21 cellular contexts compared by ENCODE assay signal in the genomic region with DNA sequence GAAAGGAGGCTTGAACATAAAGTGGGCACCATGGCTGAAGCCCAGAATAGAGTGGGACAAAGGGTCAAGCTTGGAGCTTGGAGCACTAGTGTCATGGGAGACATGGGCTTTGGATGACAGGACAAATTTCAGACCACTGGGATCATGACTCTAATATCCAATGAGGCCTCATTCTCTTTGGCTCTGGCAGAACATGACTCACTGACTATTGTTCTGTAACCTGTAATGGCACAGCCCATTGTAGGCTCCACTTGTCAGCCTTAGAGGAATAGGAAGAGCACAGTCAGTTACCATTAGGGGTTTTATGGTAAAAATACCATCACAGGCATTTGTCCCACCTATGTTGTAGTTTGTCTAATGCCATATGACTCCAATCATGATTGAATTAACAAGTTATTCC. TPM values are rescaled to one million over a fixed set of nuclear protein-coding genes. Genes with fewer than 3 reads are reported as not detected.
A peak's percentile ranks its signal among the peaks of the same experiment; 100 is the strongest.
DNase-seq lines count a peak whose midpoint lies in the region; ATAC-seq, FAIRE-seq and TF ChIP-seq lines count a peak whose summit lies in the region.
"Had no signal": no experiment of that assay in that cellular context is flagged by ENCODE, and none has a peak within 500 bp of the region (broad histone marks: within the 10 kb centered on the region; RNA-seq: fewer than 3 reads in every experiment).

No MANE protein-coding gene starts in this region.

- no peaks in the 10 kb centered on the region for H3K27me3 ChIP-seq in bronchial epithelial cell (ENCODE audit: control insufficient read depth, insufficient read depth, low read length)
- H3K27me3 ChIP-seq: BLaER1, Peyer's patch had no signal

- CTCF ChIA-PET in activated CD8-positive, alpha-beta memory T cell treated with anti-CD3 and anti-CD28 coated beads, Interleukin-2, amount 10 ng/mL, durations not matched to agents 7 days and 5 days (lab: Charles Lee), result no interaction called here
- CTCF ChIA-PET in activated naive CD4-positive, alpha-beta T cell treated with anti-CD3 and anti-CD28 coated beads, Interleukin-2, amount 10 ng/mL, durations not matched to agents 7 days and 5 days (lab: Charles Lee), result no interaction called here

- H3K27ac Mint-ChIP-seq in activated CD8-positive, alpha-beta memory T cell treated with anti-CD3 and anti-CD28 coated beads, Interleukin-2, amount 10 ng/mL, durations not matched to agents 7 days and 5 days, result no peak overlapping the region
- no peak overlapping the region for H3K27ac Mint-ChIP-seq in activated naive CD4-positive, alpha-beta T cell treated with anti-CD3 and anti-CD28 coated beads, Interleukin-2, amount 10 ng/mL, durations not matched to agents 7 days and 5 days
- H3K27ac Mint-ChIP-seq: CD4-positive, CD25-positive, alpha-beta regulatory T cell; IgD-negative memory B cell had no signal

- no peak overlapping the region for H3K4me3 ChIP-seq in bronchial epithelial cell (ENCODE audit: low read depth, low read length)
- H3K4me3 ChIP-seq: BLaER1, Peyer's patch had no signal

- H3K4me1 Mint-ChIP-seq in activated CD8-positive, alpha-beta memory T cell treated with anti-CD3 and anti-CD28 coated beads, Interleukin-2, amount 10 ng/mL, durations not matched to agents 7 days and 5 days, result no peaks in the 10 kb centered on the region
- H3K4me1 Mint-ChIP-seq in activated naive CD4-positive, alpha-beta T cell treated with anti-CD3 and anti-CD28 coated beads, Interleukin-2, amount 10 ng/mL, durations not matched to agents 7 days and 5 days, result no peaks in the 10 kb centered on the region
- H3K4me1 Mint-ChIP-seq: CD4-positive, CD25-positive, alpha-beta regulatory T cell; IgD-negative memory B cell had no signal

- DNase-seq in ELR (ENCODE audit: low read depth) (peak; percentile 24), M059J (ENCODE audit: low read depth) (peak; percentile 29), bronchial epithelial cell (ENCODE audit: low read depth) (peak; percentile 50), kidney tubule cell (ENCODE audit: low spot score) (peak; percentile 49), NCI-H146 treated with DMSO at 0.1 percent for 48 hours (lab: John Stamatoyannopoulos, UW; ENCODE audit: unreplicated experiment) (no peak)
- no peak for DNase-seq in activated CD8-positive, alpha-beta memory T cell treated with anti-CD3 and anti-CD28 coated beads, Interleukin-2, amount 10 ng/mL, durations not matched to agents 7 days and 5 days
- DNase-seq in activated naive CD4-positive, alpha-beta T cell treated with anti-CD3 and anti-CD28 coated beads, Interleukin-2, amount 10 ng/mL, durations not matched to agents 7 days and 5 days, result no peak
- DNase-seq: CD4-positive, CD25-positive, alpha-beta regulatory T cell; DMS153; NCI-H1092; NCI-H1417 treated with DMSO at 0.1 percent for 48 hours; NCI-H1930; NCI-H2107; Peyer's patch; SK-N-SH had no signal

- no peak for ATAC-seq in activated CD8-positive, alpha-beta memory T cell treated with anti-CD3 and anti-CD28 coated beads, Interleukin-2, amount 10 ng/mL, durations not matched to agents 7 days and 5 days
- ATAC-seq: HCT116 had no signal

- no peaks in the 10 kb centered on the region for H3K27me3 Mint-ChIP-seq in activated CD8-positive, alpha-beta memory T cell treated with anti-CD3 and anti-CD28 coated beads, Interleukin-2, amount 10 ng/mL, durations not matched to agents 7 days and 5 days
- H3K27me3 Mint-ChIP-seq in activated naive CD4-positive, alpha-beta T cell treated with anti-CD3 and anti-CD28 coated beads, Interleukin-2, amount 10 ng/mL, durations not matched to agents 7 days and 5 days, result peaks cover 5% of the 10 kb centered on the region
- H3K27me3 Mint-ChIP-seq: IgD-negative memory B cell had no signal

- FAIRE-seq in bronchial epithelial cell (lab: Jason Lieb, UNC), result no peak
- FAIRE-seq: A204.1, G401.6, H1 had no signal

- H3K36me3 ChIP-seq in bronchial epithelial cell (ENCODE audit: control insufficient read depth, insufficient read depth, low read length), result no peaks in the 10 kb centered on the region
- H3K36me3 ChIP-seq: BLaER1, Peyer's patch had no signal

- H3K4me3 Mint-ChIP-seq in activated CD8-positive, alpha-beta memory T cell treated with anti-CD3 and anti-CD28 coated beads, Interleukin-2, amount 10 ng/mL, durations not matched to agents 7 days and 5 days, result no peak overlapping the region
- no peak overlapping the region for H3K4me3 Mint-ChIP-seq in activated naive CD4-positive, alpha-beta T cell treated with anti-CD3 and anti-CD28 coated beads, Interleukin-2, amount 10 ng/mL, durations not matched to agents 7 days and 5 days
- H3K4me3 Mint-ChIP-seq: CD4-positive, CD25-positive, alpha-beta regulatory T cell; IgD-negative memory B cell had no signal

- TF ChIP-seq CTCF in bronchial epithelial cell (IDR thresholded peaks at IDR 0.05; ENCODE audit: insufficient read depth, low read length, severe bottlenecking), result no peak

- H3K9me3 Mint-ChIP-seq in activated CD8-positive, alpha-beta memory T cell treated with anti-CD3 and anti-CD28 coated beads, Interleukin-2, amount 10 ng/mL, durations not matched to agents 7 days and 5 days (ENCODE audit: low read depth), result no peaks in the 10 kb centered on the region
- H3K9me3 Mint-ChIP-seq in activated naive CD4-positive, alpha-beta T cell treated with anti-CD3 and anti-CD28 coated beads, Interleukin-2, amount 10 ng/mL, durations not matched to agents 7 days and 5 days, result no peaks in the 10 kb centered on the region
- H3K9me3 Mint-ChIP-seq: CD4-positive, CD25-positive, alpha-beta regulatory T cell; IgD-negative memory B cell had no signal

- no peaks in the 10 kb centered on the region for H3K36me3 Mint-ChIP-seq in activated CD8-positive, alpha-beta memory T cell treated with anti-CD3 and anti-CD28 coated beads, Interleukin-2, amount 10 ng/mL, durations not matched to agents 7 days and 5 days
- no peaks in the 10 kb centered on the region for H3K36me3 Mint-ChIP-seq in activated naive CD4-positive, alpha-beta T cell treated with anti-CD3 and anti-CD28 coated beads, Interleukin-2, amount 10 ng/mL, durations not matched to agents 7 days and 5 days
- H3K36me3 Mint-ChIP-seq: CD4-positive, CD25-positive, alpha-beta regulatory T cell; IgD-negative memory B cell had no signal

RNA-seq across cellular contexts. Expression of a gene that starts 34.0 kb away (rescaled TPM):
- total RNA-seq in M059J (2014; rRNA removed; shearing (Covaris generic)), result 19.9 and 28.9 TPM in 2 replicates
- total RNA-seq in bronchial epithelial cell, result 4.4 and 8.4 TPM in 2 replicates
- 10 to 100 TPM; 43.4 to 46.3 TPM for total RNA-seq in activated CD8-positive, alpha-beta memory T cell treated with anti-CD3 and anti-CD28 coated beads, Interleukin-2, amount 10 ng/mL, durations not matched to agents 7 days and 5 days

Comparison
In these comparisons a context has a peak if more than half of its experiments do, and no peak if none do; other contexts are left out.
1. DNase-seq: peak in ELR (single experiment), M059J (single experiment), bronchial epithelial cell (single experiment) and kidney tubule cell (single experiment); none in activated CD8-positive, alpha-beta memory T cell treated with anti-CD3 and anti-CD28 coated beads, Interleukin-2, amount 10 ng/mL, durations not matched to agents 7 days and 5 days (single experiment), NCI-H146 treated with DMSO at 0.1 percent for 48 hours (single experiment) and activated naive CD4-positive, alpha-beta T cell treated with anti-CD3 and anti-CD28 coated beads, Interleukin-2, amount 10 ng/mL, durations not matched to agents 7 days and 5 days (single experiment).